10 cellular contexts compared by ENCODE assay signal in genomic region chr9:112069318-112070169, GRCh38.
A peak's percentile ranks its signal among the peaks of the same experiment; 100 is the strongest.
DNase-seq lines count a peak whose midpoint lies in the region; ATAC-seq and TF ChIP-seq lines count a peak whose summit lies in the region.
"Had no signal": no experiment of that assay in that cellular context is flagged by ENCODE, and none has a peak within 500 bp of the region (broad histone marks: within the 10 kb centered on the region; RNA-seq: fewer than 3 reads in every experiment).

No MANE protein-coding gene starts in this region.

- DNase-seq in MV-4-11 (lab: John Stamatoyannopoulos, UW) (peak; percentile 97), erythroblast (lab: John Stamatoyannopoulos, UW) (peak; percentile 45 to 68), dermis blood vessel endothelial cell (no peak)
- DNase-seq in stimulated activated naive CD8-positive, alpha-beta T cell treated with anti-CD3 and anti-CD28 coated beads, Interleukin-15, amount 100 ng/mL, for 72 hours = no peak
- no peak for DNase-seq in stimulated activated CD8-positive, alpha-beta memory T cell treated with anti-CD3 and anti-CD28 coated beads, Interleukin-4, amount 100 ng/mL, for 48 hours
- DNase-seq: activated T-cell treated with anti-CD3 and anti-CD28 coated beads, Interleukin-2, amount 50 U/mL, for 1 hour; PC-9 had no signal

- TF ChIP-seq POLR2A in erythroblast (IDR thresholded peaks at IDR 0.05; ENCODE audit: low read length) = no peak

- H3K4me1 Mint-ChIP-seq in stimulated activated naive CD8-positive, alpha-beta T cell treated with anti-CD3 and anti-CD28 coated beads, Interleukin-15, amount 100 ng/mL, for 72 hours = peaks cover 30% of the 10 kb centered on the region

- no peak overlapping the region for H3K4me3 Mint-ChIP-seq in stimulated activated naive CD8-positive, alpha-beta T cell treated with anti-CD3 and anti-CD28 coated beads, Interleukin-15, amount 100 ng/mL, for 72 hours

- H3K27me3 Mint-ChIP-seq in stimulated activated naive CD8-positive, alpha-beta T cell treated with anti-CD3 and anti-CD28 coated beads, Interleukin-15, amount 100 ng/mL, for 72 hours = no peaks in the 10 kb centered on the region

- ATAC-seq in GM19351 (IDR thresholded peaks at IDR 0.05; ENCODE audit: unreplicated experiment) = peak; percentile 64
- ATAC-seq in stimulated activated naive CD8-positive, alpha-beta T cell treated with anti-CD3 and anti-CD28 coated beads, Interleukin-15, amount 100 ng/mL, for 72 hours = peak; percentile 57
- ATAC-seq in HG02642 (IDR thresholded peaks at IDR 0.05; ENCODE audit: poor library complexity, unreplicated experiment) = no peak
- no peak for ATAC-seq in HG02798 (IDR thresholded peaks at IDR 0.05; ENCODE audit: poor library complexity, unreplicated experiment)

- no peak overlapping the region for H3K27ac Mint-ChIP-seq in stimulated activated naive CD8-positive, alpha-beta T cell treated with anti-CD3 and anti-CD28 coated beads, Interleukin-15, amount 100 ng/mL, for 72 hours

- H3K9me3 Mint-ChIP-seq in stimulated activated naive CD8-positive, alpha-beta T cell treated with anti-CD3 and anti-CD28 coated beads, Interleukin-15, amount 100 ng/mL, for 72 hours = no peaks in the 10 kb centered on the region

Comparison
In these comparisons a context has a peak if more than half of its experiments do, and no peak if none do; other contexts are left out.
1. ATAC-seq: peak in GM19351 (single experiment) and stimulated activated naive CD8-positive, alpha-beta T cell treated with anti-CD3 and anti-CD28 coated beads, Interleukin-15, amount 100 ng/mL, for 72 hours (single experiment); none in HG02642 (single experiment) and HG02798 (single experiment).
2. DNase-seq: peak in MV-4-11 (single experiment) and erythroblast (2 of 2); none in stimulated activated naive CD8-positive, alpha-beta T cell treated with anti-CD3 and anti-CD28 coated beads, Interleukin-15, amount 100 ng/mL, for 72 hours (0 of 2), dermis blood vessel endothelial cell (single experiment) and stimulated activated CD8-positive, alpha-beta memory T cell treated with anti-CD3 and anti-CD28 coated beads, Interleukin-4, amount 100 ng/mL, for 48 hours (single experiment).